Comparison of ENCODE assay signal across 19 cellular contexts in genomic region chr16:53785044-53785443, GRCh38.
DNase-seq lines count a peak whose midpoint lies in the region; ATAC-seq and TF ChIP-seq lines count a peak whose summit lies in the region.
"Had no signal": no experiment of that assay in that cellular context is flagged by ENCODE, and none has a peak within 500 bp of the region (broad histone marks: within the 10 kb centered on the region; RNA-seq: fewer than 3 reads in every experiment).

No MANE protein-coding gene starts in this region.

- H3K4me1 Mint-ChIP-seq in osteocyte (ENCODE audit: unreplicated experiment) (peaks cover 59% of the 10 kb centered on the region), HFFc6 (ENCODE audit: low read depth) (peaks cover 62% of the 10 kb centered on the region)
- H3K4me1 Mint-ChIP-seq: activated CD4-positive, alpha-beta T cell treated with anti-CD3 and anti-CD28 coated beads, Interleukin-2, amount 10 ng/mL, durations not matched to agents 7 days and 5 days had no signal

- peak overlapping the region; percentile 17 for H3K27ac Mint-ChIP-seq in osteocyte (ENCODE audit: unreplicated experiment)
- H3K27ac Mint-ChIP-seq in HFFc6, result no peak overlapping the region
- H3K27ac Mint-ChIP-seq: activated CD4-positive, alpha-beta T cell treated with anti-CD3 and anti-CD28 coated beads, Interleukin-2, amount 10 ng/mL, durations not matched to agents 7 days and 5 days; T-cell had no signal

- H3K4me3 Mint-ChIP-seq in osteocyte (ENCODE audit: unreplicated experiment) (no peak overlapping the region), HFFc6 (no peak overlapping the region)
- H3K4me3 Mint-ChIP-seq: activated CD4-positive, alpha-beta T cell treated with anti-CD3 and anti-CD28 coated beads, Interleukin-2, amount 10 ng/mL, durations not matched to agents 7 days and 5 days; T-cell had no signal

- in situ Hi-C loops in GM13977 (cut with MboI; ENCODE audit: low pct_unique_long_range_greater_than_20kb, low sequenced_read_pairs, unreplicated experiment), result no loop called here

- no peak for TF ChIP-seq CTCF in choroid plexus epithelial cell (conservative IDR thresholded peaks at IDR 0.05; ENCODE audit: low read depth, low read length)
- TF ChIP-seq CTCF in osteocyte (IDR thresholded peaks at IDR 0.05), result no peak
- no peak for TF ChIP-seq CTCF in GM13977 (IDR thresholded peaks at IDR 0.05; ENCODE audit: extremely low read depth, insufficient read depth, missing control alignments)
- no peak for TF ChIP-seq CTCF in HFFc6 (IDR thresholded peaks at IDR 0.05)

- H3K9me3 Mint-ChIP-seq in osteocyte (ENCODE audit: unreplicated experiment), result no peaks in the 10 kb centered on the region
- no peaks in the 10 kb centered on the region for H3K9me3 Mint-ChIP-seq in HFFc6
- H3K9me3 Mint-ChIP-seq: T-cell had no signal

- no peak for ATAC-seq in esophagus mucosa
- ATAC-seq: gastrocnemius medialis, left ventricle myocardium superior, T-cell had no signal

- H3K36me3 Mint-ChIP-seq in osteocyte (ENCODE audit: unreplicated experiment) (no peaks in the 10 kb centered on the region), HFFc6 (ENCODE audit: low read depth) (no peaks in the 10 kb centered on the region)

- DNase-seq in DMS79 treated with DMSO at 0.1 percent for 48 hours (lab: John Stamatoyannopoulos, UW) (peak; percentile 12), DMS79 (lab: John Stamatoyannopoulos, UW) (no peak), NCI-H69 (lab: John Stamatoyannopoulos, UW) (peak; percentile 56), choroid plexus epithelial cell (ENCODE audit: low read depth) (peak; percentile 67), osteocyte (ENCODE audit: extremely low spot score, unreplicated experiment) (no peak), GM13977 (ENCODE audit: low spot score) (no peak), HFFc6 (no peak)
- DNase-seq: 8988T; activated CD4-positive, alpha-beta T cell treated with anti-CD3 and anti-CD28 coated beads, Interleukin-2, amount 10 ng/mL, durations not matched to agents 7 days and 5 days; gastrocnemius medialis; left ventricle myocardium superior; NCI-H1930; NCI-H82; stimulated activated naive CD4-positive, alpha-beta T cell; T-cell had no signal

- H3K4me3 ChIP-seq in choroid plexus epithelial cell (ENCODE audit: low read depth, low read length), result no peak overlapping the region
- H3K4me3 ChIP-seq: ascending aorta; BLaER1 treated with 17β-estradiol and CSF1 and Interleukin-3, amounts not matched to agents 10 nM and 100 nM; gastrocnemius medialis; tibial nerve had no signal

- H3K27me3 Mint-ChIP-seq in osteocyte (ENCODE audit: unreplicated experiment), result no peaks in the 10 kb centered on the region
- H3K27me3 Mint-ChIP-seq in HFFc6 (ENCODE audit: insufficient read depth), result no peaks in the 10 kb centered on the region; the same call in 1 of the 2 replicates
- H3K27me3 Mint-ChIP-seq: activated CD4-positive, alpha-beta T cell treated with anti-CD3 and anti-CD28 coated beads, Interleukin-2, amount 10 ng/mL, durations not matched to agents 7 days and 5 days; T-cell had no signal

Comparison
In these comparisons a context has a peak if more than half of its experiments do, and no peak if none do; other contexts are left out.
1. DNase-seq: peak in DMS79 treated with DMSO at 0.1 percent for 48 hours (single experiment), NCI-H69 (single experiment) and choroid plexus epithelial cell (single experiment); none in DMS79 (single experiment), osteocyte (single experiment), GM13977 (single experiment) and HFFc6 (single experiment).